8 cellular contexts compared by ENCODE assay signal in genomic region chr11:269146-269890, GRCh38. TPM values are rescaled to one million over a fixed set of nuclear protein-coding genes. Genes with fewer than 3 reads are reported as not detected.
DNase-seq lines count a peak whose midpoint lies in the region; ATAC-seq and TF ChIP-seq lines count a peak whose summit lies in the region.

No MANE protein-coding gene starts in this region.

- H3K27me3 ChIP-seq in GM23248 (replicated peaks; ENCODE audit: insufficient read depth): no peaks in the 10 kb centered on the region
- H3K27me3 ChIP-seq in layer of hippocampus (ENCODE audit: control insufficient read depth, insufficient read depth, low read length): no peaks in the 10 kb centered on the region
- no peaks in the 10 kb centered on the region for H3K27me3 ChIP-seq in tibial nerve

- H2AFZ ChIP-seq in GM23248: peak overlapping the region; percentile 8

- no peaks in the 10 kb centered on the region for H3K27me3 Mint-ChIP-seq in activated T-helper 17 cell treated with anti-CD3 and anti-CD28 coated beads, Interleukin-2, amount 50 U/mL, for 72 hours
- peaks cover 30% of the 10 kb centered on the region for H3K27me3 Mint-ChIP-seq in HFFc6 (ENCODE audit: insufficient read depth)

- peak overlapping the region; percentile 61 for H3K4me2 ChIP-seq in GM23248 (ENCODE audit: unreplicated experiment)

- peak overlapping the region; percentile 84 for H3K4me3 Mint-ChIP-seq in activated T-helper 17 cell treated with anti-CD3 and anti-CD28 coated beads, Interleukin-2, amount 50 U/mL, for 72 hours
- H3K4me3 Mint-ChIP-seq in HFFc6: no peak overlapping the region

- H3K9me3 ChIP-seq in GM23248 (ENCODE audit: low read depth) (no peaks in the 10 kb centered on the region), tibial nerve (peaks cover 0 to 11% (median 0%) of the 10 kb centered on the region in 4 donors)

- peak; percentile 83 for ATAC-seq in activated T-helper 17 cell treated with anti-CD3 and anti-CD28 coated beads, Interleukin-2, amount 50 U/mL, for 72 hours (replicated peaks)

- peak overlapping the region; percentile 27 for H3K4me3 ChIP-seq in GM23248
- peak overlapping the region in 2 of 4 donors; percentile 17 to 50 for H3K4me3 ChIP-seq in tibial nerve

- TF ChIP-seq EP300 in tibial nerve (IDR thresholded peaks at IDR 0.05): peak in 1 of 2 donors; percentile 72

- H3K79me2 ChIP-seq in GM23248 (ENCODE audit: insufficient read depth): no peaks in the 10 kb centered on the region

- DNase-seq in GM23248 (peak; percentile 54), LoVo (ENCODE audit: low spot score) (peak; percentile 30), tibial nerve (ENCODE audit: low spot score in 2 of 2) (peak in 1 of 2 donors; percentile 35), HFFc6 (no peak), ACHN (no peak)

- TF ChIP-seq CTCF in tibial nerve (IDR thresholded peaks at IDR 0.05) (peak in 2 of 5 experiments; percentile 9 to 48), HFFc6 (IDR thresholded peaks at IDR 0.05) (no peak)

- H3K27ac ChIP-seq in GM23248 (no peak overlapping the region), layer of hippocampus (ENCODE audit: low read depth, low read length) (peak overlapping the region; percentile 72), tibial nerve (peak overlapping the region; percentile 67 to 87 (median 84))

- peaks cover 20% of the 10 kb centered on the region for H3K36me3 Mint-ChIP-seq in activated T-helper 17 cell treated with anti-CD3 and anti-CD28 coated beads, Interleukin-2, amount 50 U/mL, for 72 hours (ENCODE audit: low read depth)
- H3K36me3 Mint-ChIP-seq in HFFc6 (ENCODE audit: low read depth): no peaks in the 10 kb centered on the region

- H3K36me3 ChIP-seq in GM23248 (ENCODE audit: low read depth): no peaks in the 10 kb centered on the region
- H3K36me3 ChIP-seq in tibial nerve: no peaks in the 10 kb centered on the region

- H3F3A ChIP-seq in GM23248 (ENCODE audit: insufficient read depth): peaks cover 4% of the 10 kb centered on the region

- H3K27ac Mint-ChIP-seq in activated T-helper 17 cell treated with anti-CD3 and anti-CD28 coated beads, Interleukin-2, amount 50 U/mL, for 72 hours: peak overlapping the region; percentile 96
- no peak overlapping the region for H3K27ac Mint-ChIP-seq in HFFc6

- in situ Hi-C loops in GM23248 (cut with MboI): no loop called here
- in situ Hi-C loops in ACHN (cut with HindIII; ENCODE audit: low pct_ligation_motif_present, low pct_unique_long_range_greater_than_20kb, low sequenced_read_pairs): no loop called here

- H3K4me1 ChIP-seq in GM23248 (ENCODE audit: insufficient read depth) (no peaks in the 10 kb centered on the region), tibial nerve (peaks cover 0 to 24% (median 8%) of the 10 kb centered on the region in 4 donors)

- H4K20me1 ChIP-seq in GM23248 (ENCODE audit: insufficient read depth): no peaks in the 10 kb centered on the region

- TF ChIP-seq POLR2A in GM15510 (IDR thresholded peaks at IDR 0.05; ENCODE audit: borderline replicate concordance, extremely low read depth, insufficient read length) (peak; percentile 36), tibial nerve (IDR thresholded peaks at IDR 0.05) (peak in 1 of 2 donors; percentile 7)

- WGBS in GM23248 (ENCODE audit: low coverage in 1 of 2, low lambda C conversion rate in 2 of 2, missing lambda C conversion rate in 2 of 2), 2 experiments: 43 to 46% methylated on average over 21 of the region's 21 CpGs
- 49 to 50% methylated on average over 21 of the region's 21 CpGs for WGBS in tibial nerve, 2 donors

- peaks cover 13% of the 10 kb centered on the region for H3K4me1 Mint-ChIP-seq in activated T-helper 17 cell treated with anti-CD3 and anti-CD28 coated beads, Interleukin-2, amount 50 U/mL, for 72 hours
- H3K4me1 Mint-ChIP-seq in HFFc6 (ENCODE audit: low read depth): no peaks in the 10 kb centered on the region

- 0 out of 2 replicates have a peak overlapping the region, but pooled peaks have one; percentile 7 for H3K9ac ChIP-seq in GM23248

- no peaks in the 10 kb centered on the region for H3K9me3 Mint-ChIP-seq in activated T-helper 17 cell treated with anti-CD3 and anti-CD28 coated beads, Interleukin-2, amount 50 U/mL, for 72 hours
- H3K9me3 Mint-ChIP-seq in HFFc6: no peaks in the 10 kb centered on the region; the same call in 1 of the 2 replicates

- no peaks in the 10 kb centered on the region for H3K9me2 ChIP-seq in GM23248 (ENCODE audit: insufficient read depth)

RNA-seq across cellular contexts. Expression of gene NLRP6, which starts 8.9 kb away (rescaled TPM):
- total RNA-seq in GM23248 (2014; rRNA removed; shearing (Covaris generic)): not detected in 2 replicates
- polyA plus RNA-seq in GM23248 (2016; fragmentation: Nextera tagmentation; extraction: Ambion mirVana): not detected in 2 replicates
- total RNA-seq in activated T-helper 17 cell treated with anti-CD3 and anti-CD28 coated beads, Interleukin-2, amount 50 U/mL, for 72 hours: 1 to 10 TPM in 1 of 2 donors, under 1 TPM in 1; 0.43 to 2.2 TPM
- total RNA-seq in tibial nerve: 1 to 10 TPM; 1.0 to 3.3 (median 1.7) TPM
- not detected for total RNA-seq in HFFc6 (2021; fragmentation: NEBNext Ultra II Directional; extraction: Animal tissue kit (Norgen Biotek cat#: 25700))

RNA-seq across cellular contexts. Expression of gene PGGHG, which starts 19.6 kb away (rescaled TPM):
- total RNA-seq in GM23248 (2014; rRNA removed; shearing (Covaris generic)): 14.2 and 23.1 TPM in 2 replicates
- polyA plus RNA-seq in GM23248 (2016; fragmentation: Nextera tagmentation; extraction: Ambion mirVana): 4.4 and 4.6 TPM in 2 replicates
- total RNA-seq in activated T-helper 17 cell treated with anti-CD3 and anti-CD28 coated beads, Interleukin-2, amount 50 U/mL, for 72 hours: 100 to 1,000 TPM in 1 of 2 donors, 10 to 100 TPM in 1; 31.7 to 196 TPM
- total RNA-seq in tibial nerve: 100 to 1,000 TPM in 1 of 4 donors, 10 to 100 TPM in 3; 43.7 to 166 (median 55.6) TPM
- 10 to 100 TPM in 4 of 6 experiments, 1 to 10 TPM in 2; 9.7 to 12.2 (median 11.4) TPM for total RNA-seq in HFFc6 (2021; fragmentation: NEBNext Ultra II Directional; extraction: Animal tissue kit (Norgen Biotek cat#: 25700))

RNA-seq across cellular contexts. Expression of gene IFITM5, which starts 30.0 kb away (rescaled TPM):
- not detected in 2 replicates for total RNA-seq in GM23248 (2014; rRNA removed; shearing (Covaris generic))
- not detected in 2 replicates for polyA plus RNA-seq in GM23248 (2016; fragmentation: Nextera tagmentation; extraction: Ambion mirVana)
- total RNA-seq in activated T-helper 17 cell treated with anti-CD3 and anti-CD28 coated beads, Interleukin-2, amount 50 U/mL, for 72 hours: not detected
- total RNA-seq in tibial nerve: not detected
- not detected for total RNA-seq in HFFc6 (2021; fragmentation: NEBNext Ultra II Directional; extraction: Animal tissue kit (Norgen Biotek cat#: 25700))

RNA-seq across cellular contexts. Expression of gene PSMD13, which starts 32.5 kb away (rescaled TPM):
- 127 and 145 TPM in 2 replicates for total RNA-seq in GM23248 (2014; rRNA removed; shearing (Covaris generic))
- polyA plus RNA-seq in GM23248 (2016; fragmentation: Nextera tagmentation; extraction: Ambion mirVana): 188 and 193 TPM in 2 replicates
- total RNA-seq in activated T-helper 17 cell treated with anti-CD3 and anti-CD28 coated beads, Interleukin-2, amount 50 U/mL, for 72 hours: 100 to 1,000 TPM; 153 to 211 TPM
- 100 to 1,000 TPM in 3 of 4 donors, 10 to 100 TPM in 1; 72.0 to 136 (median 120) TPM for total RNA-seq in tibial nerve
- 100 to 1,000 TPM; 167 to 180 (median 172) TPM for total RNA-seq in HFFc6 (2021; fragmentation: NEBNext Ultra II Directional; extraction: Animal tissue kit (Norgen Biotek cat#: 25700))

RNA-seq across cellular contexts. Expression of gene SIRT3, which starts 33.2 kb away (rescaled TPM):
- total RNA-seq in GM23248 (2014; rRNA removed; shearing (Covaris generic)): 10.5 and 15.5 TPM in 2 replicates
- 12.3 and 14.9 TPM in 2 replicates for polyA plus RNA-seq in GM23248 (2016; fragmentation: Nextera tagmentation; extraction: Ambion mirVana)
- total RNA-seq in activated T-helper 17 cell treated with anti-CD3 and anti-CD28 coated beads, Interleukin-2, amount 50 U/mL, for 72 hours: 10 to 100 TPM; 16.5 to 48.5 TPM
- total RNA-seq in tibial nerve: 10 to 100 TPM; 14.9 to 23.4 (median 17.5) TPM
- total RNA-seq in HFFc6 (2021; fragmentation: NEBNext Ultra II Directional; extraction: Animal tissue kit (Norgen Biotek cat#: 25700)): 10 to 100 TPM in 4 of 6 experiments, 1 to 10 TPM in 2; 8.0 to 10.9 (median 10.2) TPM

Comparison
In these comparisons a context has a peak if more than half of its experiments do, and no peak if none do; other contexts are left out.
1. DNase-seq: peak in GM23248 (single experiment) and LoVo (single experiment); none in HFFc6 (single experiment) and ACHN (single experiment).